Comparison of ENCODE assay signal across 10 cellular contexts in genomic region chr7:42014625-42015412, GRCh38.
A peak's percentile ranks its signal among the peaks of the same experiment; 100 is the strongest.
DNase-seq lines count a peak whose midpoint lies in the region; ATAC-seq and TF ChIP-seq lines count a peak whose summit lies in the region.
"Had no signal": no experiment of that assay in that cellular context is flagged by ENCODE, and none has a peak within 500 bp of the region (broad histone marks: within the 10 kb centered on the region; RNA-seq: fewer than 3 reads in every experiment).

No MANE protein-coding gene starts in this region.

- peaks cover 0 to 35% of the 10 kb centered on the region in 2 experiments; a peak in 2 of 3 replicates for H3K36me3 ChIP-seq in HEK293 (ENCODE audit: control insufficient read depth in 2 of 2, insufficient read depth in 1 of 2, low read length in 2 of 2)
- peaks cover 0 to 3% of the 10 kb centered on the region in 2 donors for H3K36me3 ChIP-seq in psoas muscle (ENCODE audit: insufficient read depth in 1 of 2, low read depth in 1 of 2)
- H3K36me3 ChIP-seq: SJSA1 had no signal

- DNase-seq in COLO829 (ENCODE audit: low spot score) (peak; percentile 35), SK-N-DZ (ENCODE audit: low spot score) (peak; percentile 31), fibroblast of gingiva (ENCODE audit: low read depth) (peak; percentile 49), psoas muscle (no peak), NCI-H1048 (lab: John Stamatoyannopoulos, UW) (no peak), AG08395 (ENCODE audit: low spot score) (no peak)

- TF ChIP-seq CTCF in HEK293 (tag by site-specific recombination; IDR thresholded peaks at IDR 0.05) (no peak), psoas muscle (IDR thresholded peaks at IDR 0.05) (peak; percentile 58)

- H3K4me3 ChIP-seq in HEK293 (ENCODE audit: low read depth, low read length) (no peak overlapping the region), psoas muscle (no peak overlapping the region)
- H3K4me3 ChIP-seq: SJSA1, skin epidermis had no signal

- POLR2A ChIA-PET in HEK293 (lab: Yijun Ruan, JAX) = no interaction called here

- ATAC-seq in psoas muscle = no peak
- no peak for ATAC-seq in GM18517 (IDR thresholded peaks at IDR 0.05; ENCODE audit: unreplicated experiment)

- H3K4me1 ChIP-seq in HEK293 (ENCODE audit: control insufficient read depth, insufficient read depth, low read length) (no peaks in the 10 kb centered on the region), psoas muscle (no peaks in the 10 kb centered on the region)
- H3K4me1 ChIP-seq: SJSA1 had no signal

- no peaks in the 10 kb centered on the region for H3K9me3 ChIP-seq in HEK293 (ENCODE audit: control insufficient read depth, insufficient read depth, low read depth, low read length)
- H3K9me3 ChIP-seq in psoas muscle = peaks cover 5% of the 10 kb centered on the region

- intact Hi-C loops in psoas muscle (cut with DNase I) = no loop called here

- no peak overlapping the region for H3K27ac ChIP-seq in HEK293 (ENCODE audit: extremely low read depth, low read depth, low read length)
- H3K27ac ChIP-seq in psoas muscle = no peak overlapping the region
- H3K27ac ChIP-seq: SJSA1 had no signal

- no peaks in the 10 kb centered on the region for H3K27me3 ChIP-seq in psoas muscle (ENCODE audit: insufficient read depth in 3 of 3, low read length in 2 of 3)
- H3K27me3 ChIP-seq: SJSA1 had no signal

- CTCF ChIA-PET in HEK293 (lab: Yijun Ruan, JAX) = interaction anchor here (0.5 to 1.6 kb wide), 8 partner anchors 9 to 1684 kb away, joined by 3 to 7 read pairs (median 4); no protein-coding TSS in a partner anchor

- WGBS in psoas muscle, 3 donors = 68 to 75% (median 70%) methylated on average over 7 of the region's 7 CpGs

TF ChIP-seq in HEK293, 187 proteins besides CTCF, POLR2A, EP300 and RAD21:
- no peak for TF ChIP-seq ZNF416 (tag by site-specific recombination; IDR thresholded peaks at IDR 0.05)
- peak; percentile 37; the same call in 1 of the 2 replicates for TF ChIP-seq TRIM28 (IDR thresholded peaks at IDR 0.05; ENCODE audit: borderline replicate concordance, low read length)
- TF ChIP-seq, protein P1, sequence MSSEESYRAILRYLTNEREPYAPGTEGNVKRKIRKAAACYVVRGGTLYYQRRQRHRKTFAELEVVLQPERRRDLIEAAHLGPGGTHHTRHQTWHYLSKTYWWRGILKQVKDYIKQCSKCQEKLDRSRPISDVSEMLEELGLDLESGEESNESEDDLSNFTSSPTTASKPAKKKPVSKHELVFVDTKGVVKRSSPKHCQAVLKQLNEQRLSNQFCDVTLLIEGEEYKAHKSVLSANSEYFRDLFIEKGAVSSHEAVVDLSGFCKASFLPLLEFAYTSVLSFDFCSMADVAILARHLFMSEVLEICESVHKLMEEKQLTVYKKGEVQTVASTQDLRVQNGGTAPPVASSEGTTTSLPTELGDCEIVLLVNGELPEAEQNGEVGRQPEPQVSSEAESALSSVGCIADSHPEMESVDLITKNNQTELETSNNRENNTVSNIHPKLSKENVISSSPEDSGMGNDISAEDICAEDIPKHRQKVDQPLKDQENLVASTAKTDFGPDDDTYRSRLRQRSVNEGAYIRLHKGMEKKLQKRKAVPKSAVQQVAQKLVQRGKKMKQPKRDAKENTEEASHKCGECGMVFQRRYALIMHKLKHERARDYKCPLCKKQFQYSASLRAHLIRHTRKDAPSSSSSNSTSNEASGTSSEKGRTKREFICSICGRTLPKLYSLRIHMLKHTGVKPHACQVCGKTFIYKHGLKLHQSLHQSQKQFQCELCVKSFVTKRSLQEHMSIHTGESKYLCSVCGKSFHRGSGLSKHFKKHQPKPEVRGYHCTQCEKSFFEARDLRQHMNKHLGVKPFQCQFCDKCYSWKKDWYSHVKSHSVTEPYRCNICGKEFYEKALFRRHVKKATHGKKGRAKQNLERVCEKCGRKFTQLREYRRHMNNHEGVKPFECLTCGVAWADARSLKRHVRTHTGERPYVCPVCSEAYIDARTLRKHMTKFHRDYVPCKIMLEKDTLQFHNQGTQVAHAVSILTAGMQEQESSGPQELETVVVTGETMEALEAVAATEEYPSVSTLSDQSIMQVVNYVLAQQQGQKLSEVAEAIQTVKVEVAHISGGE (tag by site-specific recombination; conservative IDR thresholded peaks at IDR 0.05; ENCODE audit: low read depth) = no peak

Comparison
In these comparisons a context has a peak if more than half of its experiments do, and no peak if none do; other contexts are left out.
1. DNase-seq: peak in COLO829 (single experiment), SK-N-DZ (single experiment) and fibroblast of gingiva (single experiment); none in psoas muscle (0 of 2), NCI-H1048 (single experiment) and AG08395 (single experiment).